In the genomic region with DNA sequence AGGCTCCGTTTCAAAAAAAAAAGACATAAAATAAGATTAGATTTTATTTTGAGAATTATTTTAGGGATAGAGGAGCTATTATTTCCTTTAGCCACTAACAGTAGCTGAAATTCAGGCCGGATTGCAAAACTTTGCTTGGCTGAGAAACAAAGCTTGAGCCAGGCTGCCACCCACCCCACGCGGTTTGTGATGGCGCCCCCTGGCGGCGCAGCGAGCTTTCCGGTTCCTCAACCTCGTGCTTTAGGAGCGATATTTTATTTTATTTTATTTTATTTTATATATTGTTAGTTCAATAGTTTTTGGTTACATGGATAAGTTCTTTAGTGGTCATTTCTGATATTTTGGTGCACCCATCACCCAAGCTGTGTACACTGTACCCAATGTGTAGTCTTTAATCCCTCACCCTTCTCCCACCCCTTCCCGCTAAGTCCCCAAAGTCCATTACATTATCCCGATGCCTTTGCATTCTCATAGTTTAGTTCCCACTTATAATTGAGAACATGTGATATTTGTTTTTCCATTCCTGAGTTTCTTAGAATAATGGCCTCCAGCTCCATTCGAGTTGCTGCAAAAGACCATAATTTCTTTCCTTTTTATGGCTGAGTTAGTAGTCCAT, we compare ENCODE assay signal across 8 cellular contexts. TPM values are rescaled to one million over a fixed set of nuclear protein-coding genes. Genes with fewer than 3 reads are reported as not detected.
DNase-seq lines count a peak whose midpoint lies in the region; ATAC-seq and TF ChIP-seq lines count a peak whose summit lies in the region.

No MANE protein-coding gene starts in this region.

- TF ChIP-seq CTCF in AG09309 (IDR thresholded peaks at IDR 0.05; ENCODE audit: control insufficient read depth, insufficient read depth, low read depth, low read length, missing control alignments) = peak; percentile 52

- DNase-seq in AG09309 (ENCODE audit: low read depth) (no peak), LHCN-M2 (ENCODE audit: low read depth) (peak; percentile 6), left lobe of liver (ENCODE audit: low spot score) (no peak), NCI-H526 (lab: John Stamatoyannopoulos, UW) (no peak), SIG-M5 treated with dmso at 0.1 percent for 504 hours (lab: John Stamatoyannopoulos, UW; ENCODE audit: unreplicated experiment) (no peak), SHP77 (lab: John Stamatoyannopoulos, UW) (no peak)
- peak; percentile 69 for DNase-seq in activated T-cell treated with anti-CD3 and anti-CD28 coated beads, Interleukin-2, amount 50 U/mL, for 24 hours

- H3K9me3 Mint-ChIP-seq in activated T-cell treated with anti-CD3 and anti-CD28 coated beads, Interleukin-2, amount 50 U/mL, for 24 hours = no peaks in the 10 kb centered on the region

- peak; percentile 37 for ATAC-seq in left lobe of liver
- no peak for ATAC-seq in HG02610 (IDR thresholded peaks at IDR 0.05; ENCODE audit: unreplicated experiment)

- peaks cover 48% of the 10 kb centered on the region for H3K27me3 Mint-ChIP-seq in activated T-cell treated with anti-CD3 and anti-CD28 coated beads, Interleukin-2, amount 50 U/mL, for 24 hours

- no peak overlapping the region for H3K4me3 Mint-ChIP-seq in activated T-cell treated with anti-CD3 and anti-CD28 coated beads, Interleukin-2, amount 50 U/mL, for 24 hours

- H3K27ac Mint-ChIP-seq in activated T-cell treated with anti-CD3 and anti-CD28 coated beads, Interleukin-2, amount 50 U/mL, for 24 hours = no peak overlapping the region

- no peak overlapping the region for H3K4me3 ChIP-seq in AG09309 (ENCODE audit: control insufficient read depth, low read depth, low read length)

- H3K4me1 Mint-ChIP-seq in activated T-cell treated with anti-CD3 and anti-CD28 coated beads, Interleukin-2, amount 50 U/mL, for 24 hours (ENCODE audit: low read depth) = peaks cover 2% of the 10 kb centered on the region

- no peaks in the 10 kb centered on the region for H3K36me3 Mint-ChIP-seq in activated T-cell treated with anti-CD3 and anti-CD28 coated beads, Interleukin-2, amount 50 U/mL, for 24 hours (ENCODE audit: low read depth)

RNA-seq across cellular contexts. Expression of gene CEACAM4, which starts 19.8 kb away (rescaled TPM):
- total RNA-seq in LHCN-M2 (2014; rRNA removed) (not detected in 2 replicates), left lobe of liver (0.25 TPM)
- polyA plus RNA-seq in LHCN-M2 (2012) = not detected

RNA-seq across cellular contexts. Expression of gene CEACAM7, which starts 41.4 kb away (rescaled TPM):
- not detected in 2 replicates for total RNA-seq in LHCN-M2 (2014; rRNA removed)
- not detected for polyA plus RNA-seq in LHCN-M2 (2012)
- not detected for total RNA-seq in left lobe of liver

Comparison
In these comparisons a context has a peak if more than half of its experiments do, and no peak if none do; other contexts are left out.
1. DNase-seq: peak in LHCN-M2 (single experiment) and activated T-cell treated with anti-CD3 and anti-CD28 coated beads, Interleukin-2, amount 50 U/mL, for 24 hours (single experiment); none in AG09309 (single experiment), left lobe of liver (single experiment), NCI-H526 (0 of 2), SIG-M5 treated with dmso at 0.1 percent for 504 hours (single experiment) and SHP77 (0 of 2).